Comparison of ENCODE assay signal across 12 cellular contexts in genomic region chr19:37977992-37978391, GRCh38.
DNase-seq lines count a peak whose midpoint lies in the region; ATAC-seq and TF ChIP-seq lines count a peak whose summit lies in the region.
"Had no signal": no experiment of that assay in that cellular context is flagged by ENCODE, and none has a peak within 500 bp of the region (broad histone marks: within the 10 kb centered on the region; RNA-seq: fewer than 3 reads in every experiment).

No MANE protein-coding gene starts in this region.

- H2AK5ac ChIP-seq in mesenchymal stem cell (ENCODE audit: low read length, severe bottlenecking) = no peak overlapping the region

- 47% methylated on average over 4 of the region's 7 CpGs for WGBS in mesenchymal stem cell

- intact Hi-C loops in dorsolateral prefrontal cortex (cut with DNase I) = no loop called here

- H3K9me3 Mint-ChIP-seq in activated CD8-positive, alpha-beta memory T cell treated with anti-CD3 and anti-CD28 coated beads, Interleukin-2, amount 10 ng/mL, durations not matched to agents 7 days and 5 days (ENCODE audit: low read depth) = no peaks in the 10 kb centered on the region

- H3K4ac ChIP-seq in mesenchymal stem cell (ENCODE audit: low read depth in 1 of 2, low read length in 2 of 2) = no peak overlapping the region

- H3K27ac Mint-ChIP-seq in activated CD8-positive, alpha-beta memory T cell treated with anti-CD3 and anti-CD28 coated beads, Interleukin-2, amount 10 ng/mL, durations not matched to agents 7 days and 5 days = no peak overlapping the region
- H3K27ac Mint-ChIP-seq: activated CD4-positive, alpha-beta T cell treated with anti-CD3 and anti-CD28 coated beads, Interleukin-2, amount 10 ng/mL, durations not matched to agents 24 days and 14 days had no signal

- no peak overlapping the region for H2BK120ac ChIP-seq in mesenchymal stem cell (ENCODE audit: low read depth, low read length)

- H2BK15ac ChIP-seq in mesenchymal stem cell (ENCODE audit: low read depth, poor library complexity, severe bottlenecking) = no peak overlapping the region

- peaks cover 24% of the 10 kb centered on the region for H3K79me1 ChIP-seq in mesenchymal stem cell (replicated peaks; ENCODE audit: low read length, poor library complexity, severe bottlenecking)

- H3K27ac ChIP-seq in dorsolateral prefrontal cortex = peak overlapping the region in 52 of 59 donors; percentile 3 to 85 (median 66)
- peak overlapping the region; percentile 45 for H3K27ac ChIP-seq in mesenchymal stem cell (ENCODE audit: low read length, poor library complexity, severe bottlenecking)
- H3K27ac ChIP-seq: gastroesophageal sphincter, uterus had no signal

- H3K4me3 ChIP-seq in dorsolateral prefrontal cortex (no peak overlapping the region), mesenchymal stem cell (ENCODE audit: insufficient read depth in 1 of 2, low read depth in 1 of 2, low read length in 2 of 2) (no peak overlapping the region)
- H3K4me3 ChIP-seq: gastroesophageal sphincter, uterus had no signal

- H3K18ac ChIP-seq in mesenchymal stem cell (ENCODE audit: low read depth in 1 of 2, low read length in 2 of 2) = no peak overlapping the region

- H3K9me3 ChIP-seq in mesenchymal stem cell (ENCODE audit: control insufficient read depth, low read length) = no peaks in the 10 kb centered on the region
- H3K9me3 ChIP-seq: uterus had no signal

- H4K91ac ChIP-seq in mesenchymal stem cell (ENCODE audit: low read length) = no peak overlapping the region

- peaks cover 26% of the 10 kb centered on the region for H3K4me1 ChIP-seq in mesenchymal stem cell (ENCODE audit: control insufficient read depth, insufficient read depth, low read depth, low read length)
- H3K4me1 ChIP-seq: uterus had no signal

- no peak overlapping the region for H3K23ac ChIP-seq in mesenchymal stem cell (ENCODE audit: low read length in 2 of 2)

- no peak for TF ChIP-seq CTCF in dorsolateral prefrontal cortex (IDR thresholded peaks at IDR 0.05 in 54 of 56, conservative IDR thresholded peaks at IDR 0.05 in 2 of 56; ENCODE audit: low read depth in 1 of 56, partially characterized antibody in 56 of 56)

- peaks cover 3% of the 10 kb centered on the region for H3K36me3 Mint-ChIP-seq in activated CD8-positive, alpha-beta memory T cell treated with anti-CD3 and anti-CD28 coated beads, Interleukin-2, amount 10 ng/mL, durations not matched to agents 7 days and 5 days

- H2BK12ac ChIP-seq in mesenchymal stem cell (ENCODE audit: low read length in 2 of 2) = no peak overlapping the region

- no peak overlapping the region for H2BK5ac ChIP-seq in mesenchymal stem cell (ENCODE audit: low read depth, low read length, poor library complexity, severe bottlenecking)

- DNase-seq in AG08395 (ENCODE audit: low spot score) (peak; percentile 33), M059J (ENCODE audit: low read depth) (peak; percentile 60), dorsolateral prefrontal cortex (peak in 4 of 10 donors; percentile 31 to 60 (median 48)), mesenchymal stem cell (peak; percentile 88), NCI-H345 (lab: John Stamatoyannopoulos, UW) (no peak), NCI-H510A treated with DMSO at 0.1 percent for 48 hours (lab: John Stamatoyannopoulos, UW) (no peak), GOT3 (lab: John Stamatoyannopoulos, UW) (no peak)
- DNase-seq in activated CD8-positive, alpha-beta memory T cell treated with anti-CD3 and anti-CD28 coated beads, Interleukin-2, amount 10 ng/mL, durations not matched to agents 7 days and 5 days = no peak
- DNase-seq: activated CD4-positive, alpha-beta T cell treated with anti-CD3 and anti-CD28 coated beads, Interleukin-2, amount 10 ng/mL, durations not matched to agents 24 days and 14 days; NCI-H1092; uterus had no signal

- H3K4me2 ChIP-seq in mesenchymal stem cell (ENCODE audit: low read length, poor library complexity, severe bottlenecking) = no peak overlapping the region

- H3K36me3 ChIP-seq in mesenchymal stem cell (ENCODE audit: control insufficient read depth in 1 of 2, insufficient read depth in 2 of 2, low read depth in 1 of 2, low read length in 2 of 2) = peaks cover 10 to 24% of the 10 kb centered on the region in 2 experiments
- H3K36me3 ChIP-seq: gastroesophageal sphincter, uterus had no signal

- no peak overlapping the region for H3K4me3 Mint-ChIP-seq in activated CD8-positive, alpha-beta memory T cell treated with anti-CD3 and anti-CD28 coated beads, Interleukin-2, amount 10 ng/mL, durations not matched to agents 7 days and 5 days
- H3K4me3 Mint-ChIP-seq: activated CD4-positive, alpha-beta T cell treated with anti-CD3 and anti-CD28 coated beads, Interleukin-2, amount 10 ng/mL, durations not matched to agents 24 days and 14 days had no signal

- H3K27me3 ChIP-seq in dorsolateral prefrontal cortex (no peaks in the 10 kb centered on the region), mesenchymal stem cell (ENCODE audit: control insufficient read depth in 1 of 2, insufficient read depth in 1 of 2, low read length in 2 of 2) (no peaks in the 10 kb centered on the region)
- H3K27me3 ChIP-seq: gastroesophageal sphincter, uterus had no signal

- H4K8ac ChIP-seq in mesenchymal stem cell (ENCODE audit: low read length) = no peak overlapping the region

- ATAC-seq in activated CD8-positive, alpha-beta memory T cell treated with anti-CD3 and anti-CD28 coated beads, Interleukin-2, amount 10 ng/mL, durations not matched to agents 7 days and 5 days = no peak
- ATAC-seq: gastroesophageal sphincter had no signal

- no peak overlapping the region for H2AFZ ChIP-seq in mesenchymal stem cell (ENCODE audit: low read depth, low read length)

- H3K9ac ChIP-seq in mesenchymal stem cell (ENCODE audit: low read length) = no peak overlapping the region

- H3K4me1 Mint-ChIP-seq in activated CD8-positive, alpha-beta memory T cell treated with anti-CD3 and anti-CD28 coated beads, Interleukin-2, amount 10 ng/mL, durations not matched to agents 7 days and 5 days = no peaks in the 10 kb centered on the region
- H3K4me1 Mint-ChIP-seq: activated CD4-positive, alpha-beta T cell treated with anti-CD3 and anti-CD28 coated beads, Interleukin-2, amount 10 ng/mL, durations not matched to agents 24 days and 14 days had no signal

- H3K27me3 Mint-ChIP-seq in activated CD8-positive, alpha-beta memory T cell treated with anti-CD3 and anti-CD28 coated beads, Interleukin-2, amount 10 ng/mL, durations not matched to agents 7 days and 5 days = no peaks in the 10 kb centered on the region
- H3K27me3 Mint-ChIP-seq: activated CD4-positive, alpha-beta T cell treated with anti-CD3 and anti-CD28 coated beads, Interleukin-2, amount 10 ng/mL, durations not matched to agents 24 days and 14 days had no signal

- no peak overlapping the region for H3K14ac ChIP-seq in mesenchymal stem cell (ENCODE audit: low read length in 2 of 2)

- CTCF ChIA-PET in activated CD8-positive, alpha-beta memory T cell treated with anti-CD3 and anti-CD28 coated beads, Interleukin-2, amount 10 ng/mL, durations not matched to agents 7 days and 5 days (lab: Charles Lee) = no interaction called here

Comparison
In these comparisons a context has a peak if more than half of its experiments do, and no peak if none do; other contexts are left out.
1. DNase-seq: peak in AG08395 (single experiment), M059J (single experiment) and mesenchymal stem cell (single experiment); none in NCI-H345 (single experiment), activated CD8-positive, alpha-beta memory T cell treated with anti-CD3 and anti-CD28 coated beads, Interleukin-2, amount 10 ng/mL, durations not matched to agents 7 days and 5 days (single experiment), NCI-H510A treated with DMSO at 0.1 percent for 48 hours (single experiment) and GOT3 (single experiment).